42 cellular contexts compared by ENCODE assay signal in the genomic region with DNA sequence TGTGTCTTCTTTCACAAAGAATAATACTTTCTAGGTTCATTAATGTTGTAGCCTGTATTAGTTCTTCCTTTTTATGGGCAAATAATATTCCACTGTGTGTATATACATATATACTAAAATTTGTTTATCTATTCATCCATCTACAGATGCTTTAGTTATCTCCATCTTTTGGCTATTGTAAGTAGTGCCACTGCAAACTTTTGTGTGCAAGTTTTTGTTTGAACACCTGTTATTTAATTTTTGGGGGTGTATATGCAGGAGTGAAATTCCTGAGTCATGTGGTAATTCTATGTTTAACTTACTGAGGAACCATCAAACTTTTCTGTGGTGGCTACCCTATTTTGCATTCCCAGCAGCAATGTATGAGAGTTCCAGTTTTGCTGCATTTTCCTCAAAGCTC. TPM values are rescaled to one million over a fixed set of nuclear protein-coding genes. Genes with fewer than 3 reads are reported as not detected.
"Had no signal": no experiment of that assay in that cellular context is flagged by ENCODE, and none has a peak within 500 bp of the region (broad histone marks: within the 10 kb centered on the region; RNA-seq: fewer than 3 reads in every experiment).

No MANE protein-coding gene starts in this region.

- H3K36me3 ChIP-seq: adrenal gland, brain microvascular endothelial cell, breast epithelium, cardiac muscle cell had no signal

- H3K4me1 ChIP-seq: adrenal gland, breast epithelium had no signal

- H3K27ac Mint-ChIP-seq: activated naive CD4-positive, alpha-beta T cell treated with anti-CD3 and anti-CD28 coated beads for 36 hours; activated naive CD4-positive, alpha-beta T cell treated with anti-CD3 and anti-CD28 coated beads, Interleukin-2, amount 10 ng/mL, durations not matched to agents 7 days and 5 days; activated naive CD4-positive, alpha-beta T cell treated with anti-CD3 and anti-CD28 coated beads, Interleukin-2, amount 50 U/mL, for 24 hours; activated naive CD4-positive, alpha-beta T cell treated with anti-CD3 and anti-CD28 coated beads, Interleukin-2, amount 50 U/mL, for 72 hours; activated naive CD8-positive, alpha-beta T cell; activated naive CD8-positive, alpha-beta T cell treated with anti-CD3 and anti-CD28 coated beads for 36 hours; activated naive CD8-positive, alpha-beta T cell treated with anti-CD3 and anti-CD28 coated beads, Interleukin-2, amount 10 ng/mL, durations not matched to agents 7 days and 5 days; activated naive CD8-positive, alpha-beta T cell treated with anti-CD3 and anti-CD28 coated beads, Interleukin-2, amount 50 U/mL, for 24 hours; activated T-cell treated with anti-CD3 and anti-CD28 coated beads, Interleukin-2, amount 50 U/mL, for 24 hours; activated T-cell treated with anti-CD3 and anti-CD28 coated beads, Interleukin-2, amount 50 U/mL, for 72 hours; activated T-helper 1 cell treated with anti-CD3 and anti-CD28 coated beads, Interleukin-12 subunit alpha, Interleukin-12 subunit beta, Interleukin-2, Interleukin-4 antibody, amounts not matched to agents 30 ng/mL and 10 ng/mL and 1 ng/mL, durations not matched to agents 14 hours and 24 hours and 36 hours; activated T-helper 17 cell treated with anti-CD3 and anti-CD28 coated beads, Interleukin-2, amount 50 U/mL, for 72 hours; activated T-helper 2 cell treated with anti-CD3 and anti-CD28 coated beads, Interferon-gamma antibody, Interleukin-2, Interleukin-4, amounts not matched to agents 10 μg/mL and 5 μg/mL and 100 μg/mL, durations not matched to agents 14 hours and 24 hours and 36 hours; brain had no signal

- FAIRE-seq: astrocyte, bronchial epithelial cell, colon had no signal

- H3K27me3 ChIP-seq: adrenal gland, body of pancreas, brain microvascular endothelial cell, breast epithelium, cardiac muscle cell had no signal

- H3K27ac ChIP-seq: adrenal gland, body of pancreas, brain microvascular endothelial cell, breast epithelium, cardiac muscle cell had no signal

- H3K4me1 Mint-ChIP-seq: activated T-helper 17 cell treated with anti-CD3 and anti-CD28 coated beads, Interleukin-2, amount 50 U/mL, for 72 hours; central memory CD8-positive, alpha-beta T cell had no signal

- H3K9me3 ChIP-seq: adrenal gland, body of pancreas, breast epithelium had no signal

- ATAC-seq: activated naive CD4-positive, alpha-beta T cell treated with anti-CD3 and anti-CD28 coated beads, Interleukin-2, amount 50 U/mL, for 72 hours; activated naive CD8-positive, alpha-beta T cell treated with anti-CD3 and anti-CD28 coated beads, Interleukin-2, amount 50 U/mL, for 24 hours; activated T-cell treated with anti-CD3 and anti-CD28 coated beads, Interleukin-2, amount 50 U/mL, for 4 hours; activated T-cell treated with anti-CD3 and anti-CD28 coated beads, Interleukin-2, amount 50 U/mL, for 72 hours; activated T-helper 17 cell treated with anti-CD3 and anti-CD28 coated beads, Interleukin-2, amount 50 U/mL, for 72 hours; body of pancreas had no signal

- H3K36me3 Mint-ChIP-seq: activated naive CD4-positive, alpha-beta T cell treated with anti-CD3 and anti-CD28 coated beads, Interleukin-2, amount 10 ng/mL, durations not matched to agents 7 days and 5 days; activated naive CD4-positive, alpha-beta T cell treated with anti-CD3 and anti-CD28 coated beads, Interleukin-2, amount 50 U/mL, for 24 hours; activated naive CD4-positive, alpha-beta T cell treated with anti-CD3 and anti-CD28 coated beads, Interleukin-2, amount 50 U/mL, for 72 hours; activated naive CD8-positive, alpha-beta T cell treated with anti-CD3 and anti-CD28 coated beads for 36 hours; brain had no signal

- H3K4me3 Mint-ChIP-seq: activated naive CD4-positive, alpha-beta T cell treated with anti-CD3 and anti-CD28 coated beads for 36 hours; activated naive CD4-positive, alpha-beta T cell treated with anti-CD3 and anti-CD28 coated beads, Interleukin-2, amount 10 ng/mL, durations not matched to agents 7 days and 5 days; activated naive CD4-positive, alpha-beta T cell treated with anti-CD3 and anti-CD28 coated beads, Interleukin-2, amount 50 U/mL, for 24 hours; activated naive CD8-positive, alpha-beta T cell; activated naive CD8-positive, alpha-beta T cell treated with anti-CD3 and anti-CD28 coated beads for 36 hours; activated naive CD8-positive, alpha-beta T cell treated with anti-CD3 and anti-CD28 coated beads, Interleukin-2, amount 10 ng/mL, durations not matched to agents 7 days and 5 days; activated naive CD8-positive, alpha-beta T cell treated with anti-CD3 and anti-CD28 coated beads, Interleukin-2, amount 50 U/mL, for 24 hours; activated T-cell treated with anti-CD3 and anti-CD28 coated beads, Interleukin-2, amount 50 U/mL, for 24 hours; activated T-cell treated with anti-CD3 and anti-CD28 coated beads, Interleukin-2, amount 50 U/mL, for 4 hours; activated T-cell treated with anti-CD3 and anti-CD28 coated beads, Interleukin-2, amount 50 U/mL, for 72 hours; activated T-helper 1 cell treated with anti-CD3 and anti-CD28 coated beads, Interleukin-12 subunit alpha, Interleukin-12 subunit beta, Interleukin-2, Interleukin-4 antibody, amounts not matched to agents 30 ng/mL and 10 ng/mL and 1 ng/mL, durations not matched to agents 14 hours and 24 hours and 36 hours; activated T-helper 17 cell treated with anti-CD3 and anti-CD28 coated beads, Interleukin-2, amount 50 U/mL, for 72 hours; brain; central memory CD8-positive, alpha-beta T cell had no signal

- H3K9me3 Mint-ChIP-seq: activated naive CD4-positive, alpha-beta T cell treated with anti-CD3 and anti-CD28 coated beads for 36 hours; activated naive CD4-positive, alpha-beta T cell treated with anti-CD3 and anti-CD28 coated beads, Interleukin-2, amount 10 ng/mL, durations not matched to agents 7 days and 5 days; activated naive CD4-positive, alpha-beta T cell treated with anti-CD3 and anti-CD28 coated beads, Interleukin-2, amount 50 U/mL, for 24 hours; activated naive CD4-positive, alpha-beta T cell treated with anti-CD3 and anti-CD28 coated beads, Interleukin-2, amount 50 U/mL, for 72 hours; activated naive CD8-positive, alpha-beta T cell treated with anti-CD3 and anti-CD28 coated beads for 36 hours; activated naive CD8-positive, alpha-beta T cell treated with anti-CD3 and anti-CD28 coated beads, Interleukin-2, amount 10 ng/mL, durations not matched to agents 7 days and 5 days; activated naive CD8-positive, alpha-beta T cell treated with anti-CD3 and anti-CD28 coated beads, Interleukin-2, amount 50 U/mL, for 24 hours; activated T-cell treated with anti-CD3 and anti-CD28 coated beads, Interleukin-2, amount 50 U/mL, for 24 hours; activated T-cell treated with anti-CD3 and anti-CD28 coated beads, Interleukin-2, amount 50 U/mL, for 4 hours; activated T-cell treated with anti-CD3 and anti-CD28 coated beads, Interleukin-2, amount 50 U/mL, for 72 hours; activated T-helper 1 cell treated with anti-CD3 and anti-CD28 coated beads, Interleukin-12 subunit alpha, Interleukin-12 subunit beta, Interleukin-2, Interleukin-4 antibody, amounts not matched to agents 30 ng/mL and 10 ng/mL and 1 ng/mL, durations not matched to agents 14 hours and 24 hours and 36 hours; activated T-helper 17 cell treated with anti-CD3 and anti-CD28 coated beads, Interleukin-2, amount 50 U/mL, for 72 hours; activated T-helper 2 cell treated with anti-CD3 and anti-CD28 coated beads, Interferon-gamma antibody, Interleukin-2, Interleukin-4, amounts not matched to agents 10 μg/mL and 5 μg/mL and 100 μg/mL, durations not matched to agents 14 hours and 24 hours and 36 hours; central memory CD8-positive, alpha-beta T cell had no signal

- H3K27me3 Mint-ChIP-seq: activated naive CD4-positive, alpha-beta T cell treated with anti-CD3 and anti-CD28 coated beads, Interleukin-2, amount 10 ng/mL, durations not matched to agents 7 days and 5 days; activated naive CD8-positive, alpha-beta T cell; activated naive CD8-positive, alpha-beta T cell treated with anti-CD3 and anti-CD28 coated beads, Interleukin-2, amount 10 ng/mL, durations not matched to agents 7 days and 5 days; activated naive CD8-positive, alpha-beta T cell treated with anti-CD3 and anti-CD28 coated beads, Interleukin-2, amount 50 U/mL, for 24 hours; activated T-cell treated with anti-CD3 and anti-CD28 coated beads, Interleukin-2, amount 50 U/mL, for 24 hours; activated T-helper 17 cell treated with anti-CD3 and anti-CD28 coated beads, Interleukin-2, amount 50 U/mL, for 72 hours; central memory CD8-positive, alpha-beta T cell had no signal

- H3K4me3 ChIP-seq: adrenal gland, body of pancreas, breast epithelium, cardiac muscle cell had no signal

- DNase-seq: activated effector memory CD4-positive, alpha-beta T cell treated with anti-CD3 and anti-CD28 coated beads, Interleukin-2, amount 50 U/mL, for 16 hours; activated effector memory CD4-positive, alpha-beta T cell treated with Interleukin-2 at 50 U/mL for 16 hours; activated gamma-delta T cell; activated gamma-delta T cell treated with Interleukin-2 at 50 U/mL for 16 hours; activated naive CD4-positive, alpha-beta T cell; activated naive CD4-positive, alpha-beta T cell treated with anti-CD3 and anti-CD28 coated beads for 36 hours; activated naive CD4-positive, alpha-beta T cell treated with anti-CD3 and anti-CD28 coated beads, Interleukin-2, amount 10 ng/mL, durations not matched to agents 7 days and 5 days; activated naive CD4-positive, alpha-beta T cell treated with anti-CD3 and anti-CD28 coated beads, Interleukin-2, amount 50 U/mL, for 16 hours; activated naive CD4-positive, alpha-beta T cell treated with Interleukin-2 at 50 U/mL for 16 hours; activated naive CD8-positive, alpha-beta T cell treated with anti-CD3 and anti-CD28 coated beads for 36 hours; activated naive CD8-positive, alpha-beta T cell treated with anti-CD3 and anti-CD28 coated beads, Interleukin-2, amount 10 ng/mL, durations not matched to agents 7 days and 5 days; activated naive CD8-positive, alpha-beta T cell treated with anti-CD3 and anti-CD28 coated beads, Interleukin-2, amount 50 U/mL, for 24 hours; activated T-cell treated with anti-CD3 and anti-CD28 coated beads, Interleukin-2, amount 50 U/mL, for 24 hours; activated T-cell treated with anti-CD3 and anti-CD28 coated beads, Interleukin-2, amount 50 U/mL, for 4 hours; activated T-cell treated with anti-CD3 and anti-CD28 coated beads, Interleukin-2, amount 50 U/mL, for 48 hours; activated T-cell treated with anti-CD3 and anti-CD28 coated beads, Interleukin-2, amount 50 U/mL, for 72 hours; adrenal gland; amniotic stem cell; amygdala; anterior cingulate cortex; aorta; body of pancreas; brain microvascular endothelial cell; caudate nucleus; central memory CD4-positive, alpha-beta T cell; cerebellar nuclear complex had no signal

RNA-seq across cellular contexts. Expression of gene AGR3, which starts 37.7 kb away (rescaled TPM):
- total RNA-seq: activated naive CD4-positive, alpha-beta T cell treated with anti-CD3 and anti-CD28 coated beads for 36 hours; activated naive CD4-positive, alpha-beta T cell treated with anti-CD3 and anti-CD28 coated beads, Interleukin-2, amount 50 U/mL, for 72 hours; activated naive CD8-positive, alpha-beta T cell treated with anti-CD3 and anti-CD28 coated beads for 36 hours; activated naive CD8-positive, alpha-beta T cell treated with anti-CD3 and anti-CD28 coated beads, Interleukin-2, amount 10 ng/mL, durations not matched to agents 7 days and 5 days; activated T-cell treated with anti-CD3 and anti-CD28 coated beads, Interleukin-2, amount 50 U/mL, for 4 hours; activated T-cell treated with anti-CD3 and anti-CD28 coated beads, Interleukin-2, amount 50 U/mL, for 72 hours; activated T-helper 1 cell treated with anti-CD3 and anti-CD28 coated beads, Interleukin-12 subunit alpha, Interleukin-12 subunit beta, Interleukin-2, Interleukin-4 antibody, amounts not matched to agents 30 ng/mL and 10 ng/mL and 1 ng/mL, durations not matched to agents 14 hours and 24 hours and 36 hours; activated T-helper 17 cell treated with anti-CD3 and anti-CD28 coated beads, Interleukin-2, amount 50 U/mL, for 72 hours; activated T-helper 2 cell treated with anti-CD3 and anti-CD28 coated beads, Interferon-gamma antibody, Interleukin-2, Interleukin-4, amounts not matched to agents 10 μg/mL and 5 μg/mL and 100 μg/mL, durations not matched to agents 14 hours and 24 hours and 36 hours; adrenal gland; aorta; astrocyte; bronchial epithelial cell; cardiac muscle cell; cardiac septum; cerebellum; chondrocyte had no signal
- polyA plus RNA-seq: adrenal gland, cardiac muscle cell had no signal
